Comparison of ENCODE assay signal across 8 cellular contexts in the genomic region with DNA sequence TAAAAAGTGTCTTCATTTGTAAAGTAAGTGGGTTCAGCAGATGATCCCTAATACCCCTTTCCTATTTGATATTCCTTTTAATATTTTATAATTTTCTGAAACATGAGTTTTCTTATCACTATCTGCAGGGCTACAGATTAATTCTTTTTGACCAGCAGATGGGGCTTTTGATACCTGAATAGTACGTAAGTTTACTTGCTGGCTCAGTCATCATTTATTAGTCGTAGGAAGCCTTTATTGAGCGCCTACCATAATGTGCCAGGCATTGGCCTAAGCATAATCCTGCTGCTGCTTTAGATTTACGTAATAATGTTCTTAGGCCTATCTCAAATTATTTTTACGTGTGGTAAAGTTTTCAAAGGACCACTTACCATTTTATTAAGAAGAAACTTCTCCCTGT. TPM values are rescaled to one million over a fixed set of nuclear protein-coding genes. Genes with fewer than 3 reads are reported as not detected.
DNase-seq lines count a peak whose midpoint lies in the region; ATAC-seq, FAIRE-seq and TF ChIP-seq lines count a peak whose summit lies in the region.
"Had no signal": no experiment of that assay in that cellular context is flagged by ENCODE, and none has a peak within 500 bp of the region (broad histone marks: within the 10 kb centered on the region; RNA-seq: fewer than 3 reads in every experiment).

No MANE protein-coding gene starts in this region.

- no peak overlapping the region for H3K4me3 ChIP-seq in pancreas

- DNase-seq in GM10266 (ENCODE audit: extremely low spot score) = no peak
- DNase-seq in LoVo (ENCODE audit: low spot score) = peak; percentile 10
- peak; percentile 21 to 61 for DNase-seq in dermis microvascular lymphatic vessel endothelial cell (ENCODE audit: low read depth in 2 of 2)
- DNase-seq in pancreas = no peak
- no peak for DNase-seq in KG1 (lab: John Stamatoyannopoulos, UW)
- DNase-seq in stimulated activated naive CD8-positive, alpha-beta T cell treated with anti-CD3 and anti-CD28 coated beads, Interleukin-15, amount 100 ng/mL, for 72 hours = no peak
- DNase-seq in NCI-H226 = no peak

- no peaks in the 10 kb centered on the region for H3K27me3 ChIP-seq in pancreas

- H3K27ac ChIP-seq in pancreas = no peak overlapping the region

- H3K4me1 Mint-ChIP-seq in stimulated activated naive CD8-positive, alpha-beta T cell treated with anti-CD3 and anti-CD28 coated beads, Interleukin-15, amount 100 ng/mL, for 72 hours = no peaks in the 10 kb centered on the region

- no peaks in the 10 kb centered on the region for H3K27me3 Mint-ChIP-seq in stimulated activated naive CD8-positive, alpha-beta T cell treated with anti-CD3 and anti-CD28 coated beads, Interleukin-15, amount 100 ng/mL, for 72 hours

- H3K36me3 ChIP-seq in pancreas = no peaks in the 10 kb centered on the region

- intact Hi-C loops in pancreas (cut with DNase I) = no loop called here

- H3K27ac Mint-ChIP-seq in stimulated activated naive CD8-positive, alpha-beta T cell treated with anti-CD3 and anti-CD28 coated beads, Interleukin-15, amount 100 ng/mL, for 72 hours = no peak overlapping the region

- H3K9me3 Mint-ChIP-seq in stimulated activated naive CD8-positive, alpha-beta T cell treated with anti-CD3 and anti-CD28 coated beads, Interleukin-15, amount 100 ng/mL, for 72 hours = no peaks in the 10 kb centered on the region

- H3K4me3 Mint-ChIP-seq in stimulated activated naive CD8-positive, alpha-beta T cell treated with anti-CD3 and anti-CD28 coated beads, Interleukin-15, amount 100 ng/mL, for 72 hours = no peak overlapping the region

- TF ChIP-seq CTCF in GM10266 (IDR thresholded peaks at IDR 0.05; ENCODE audit: control insufficient read depth, insufficient read depth, low read depth, missing control alignments) (peak; percentile 26), pancreas (IDR thresholded peaks at IDR 0.05) (no peak)

- ATAC-seq in pancreas = peak in 3 of 4 donors; percentile 47 to 59 (median 53)
- ATAC-seq in stimulated activated naive CD8-positive, alpha-beta T cell treated with anti-CD3 and anti-CD28 coated beads, Interleukin-15, amount 100 ng/mL, for 72 hours = no peak

- no peaks in the 10 kb centered on the region for H3K4me1 ChIP-seq in pancreas

- no peaks in the 10 kb centered on the region for H3K9me3 ChIP-seq in pancreas

- no peak for FAIRE-seq in pancreas (lab: Jason Lieb, UNC)
- FAIRE-seq: TTC549 had no signal

- 14 to 21% methylated on average over 5 of the region's 5 CpGs for WGBS in pancreas, 2 donors

RNA-seq across cellular contexts. Expression of a gene that starts 33.1 kb away (rescaled TPM):
- total RNA-seq in dermis microvascular lymphatic vessel endothelial cell = 218 and 222 TPM in 2 replicates
- total RNA-seq in pancreas = 10 to 100 TPM; 38.1 to 71.2 (median 60.6) TPM
- polyA plus RNA-seq in pancreas = 10 to 100 TPM; 53.0 to 75.4 TPM

Comparison
In these comparisons a context has a peak if more than half of its experiments do, and no peak if none do; other contexts are left out.
1. DNase-seq: peak in LoVo (single experiment) and dermis microvascular lymphatic vessel endothelial cell (2 of 2); none in GM10266 (single experiment), pancreas (0 of 6), KG1 (single experiment), stimulated activated naive CD8-positive, alpha-beta T cell treated with anti-CD3 and anti-CD28 coated beads, Interleukin-15, amount 100 ng/mL, for 72 hours (0 of 2) and NCI-H226 (single experiment).